18 cellular contexts compared by ENCODE assay signal in the genomic region with DNA sequence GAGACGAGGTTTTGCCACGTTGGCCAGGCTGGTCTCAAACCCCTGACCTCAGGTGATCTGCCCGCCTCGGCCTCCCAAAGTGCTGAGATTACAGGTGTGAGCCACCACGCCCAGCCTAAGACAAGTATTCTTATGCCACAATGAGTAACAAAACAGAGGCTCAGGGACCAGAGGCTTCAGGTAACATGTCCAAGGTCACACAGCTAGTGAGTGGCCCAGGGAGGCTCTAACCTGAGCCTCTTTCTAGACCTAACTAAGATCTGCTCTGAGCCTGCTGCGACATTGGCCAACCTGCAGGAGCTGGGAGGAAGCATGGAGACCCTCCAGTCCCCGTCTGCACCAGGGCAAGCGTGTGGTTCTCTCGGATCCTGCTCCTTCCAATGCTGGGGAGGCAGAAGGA.
DNase-seq lines count a peak whose midpoint lies in the region; ATAC-seq and TF ChIP-seq lines count a peak whose summit lies in the region.
"Had no signal": no experiment of that assay in that cellular context is flagged by ENCODE, and none has a peak within 500 bp of the region (broad histone marks: within the 10 kb centered on the region; RNA-seq: fewer than 3 reads in every experiment).

No MANE protein-coding gene starts in this region.

- H3K9me3 ChIP-seq in OCI-LY1 (ENCODE audit: low read length) (no peaks in the 10 kb centered on the region), esophagus (ENCODE audit: control insufficient read depth in 2 of 2, insufficient read depth in 1 of 2, low read depth in 1 of 2, low read length in 1 of 2) (no peaks in the 10 kb centered on the region), thymus (ENCODE audit: control insufficient read depth) (no peaks in the 10 kb centered on the region)

- CTCF ChIA-PET in T-cell (lab: Charles Lee): no interaction called here

- H3K27me3 Mint-ChIP-seq in nephron (ENCODE audit: low read depth): peaks cover 3% of the 10 kb centered on the region
- H3K27me3 Mint-ChIP-seq in T-cell: no peaks in the 10 kb centered on the region
- H3K27me3 Mint-ChIP-seq: activated naive CD8-positive, alpha-beta T cell treated with anti-CD3 and anti-CD28 coated beads, Interleukin-2, amount 10 ng/mL, durations not matched to agents 7 days and 5 days; stimulated activated naive CD8-positive, alpha-beta T cell treated with anti-CD3 and anti-CD28 coated beads, Interleukin-15, amount 100 ng/mL, for 72 hours had no signal

- H3K36me3 ChIP-seq in OCI-LY1 (ENCODE audit: insufficient read depth, low read length) (peaks cover 5% of the 10 kb centered on the region; the same call in 1 of the 2 replicates), esophagus (ENCODE audit: control insufficient read depth in 2 of 2, insufficient read depth in 2 of 2, low read length in 1 of 2) (no peaks in the 10 kb centered on the region), thymus (ENCODE audit: control insufficient read depth, insufficient read depth) (no peaks in the 10 kb centered on the region)

- H2AFZ ChIP-seq in OCI-LY1 (ENCODE audit: low read length): no peak overlapping the region

- H3K4me2 ChIP-seq in OCI-LY1 (ENCODE audit: low read length): peak overlapping the region; percentile 59

- H3K27ac ChIP-seq in OCI-LY1 (ENCODE audit: low read depth, low read length, poor library complexity, severe bottlenecking): peak overlapping the region; percentile 87
- H3K27ac ChIP-seq in esophagus (ENCODE audit: low read depth in 2 of 2, low read length in 1 of 2): peak overlapping the region; percentile 54 to 70
- H3K27ac ChIP-seq in thymus (ENCODE audit: low read depth): peak overlapping the region; percentile 75
- H3K27ac ChIP-seq: epithelial cell of prostate had no signal

- H3K9me2 ChIP-seq in OCI-LY1 (ENCODE audit: low read depth, low read length): no peaks in the 10 kb centered on the region

- H3K36me3 Mint-ChIP-seq in nephron (ENCODE audit: low read depth) (peaks cover under 1% of the 10 kb centered on the region), T-cell (peaks cover 17% of the 10 kb centered on the region)

- H3K9ac ChIP-seq in OCI-LY1 (ENCODE audit: low read length): peak overlapping the region; percentile 52; the same call in 1 of the 2 replicates

- no peaks in the 10 kb centered on the region for H4K20me1 ChIP-seq in OCI-LY1 (ENCODE audit: insufficient read depth, low read length)

- no peak for DNase-seq in T-cell
- DNase-seq: activated naive CD8-positive, alpha-beta T cell treated with anti-CD3 and anti-CD28 coated beads, Interleukin-2, amount 10 ng/mL, durations not matched to agents 7 days and 5 days; activated T-cell treated with anti-CD3 and anti-CD28 coated beads for 4 hours; C1 segment of cervical spinal cord; DMS79 treated with DMSO at 0.1 percent for 48 hours; HCEC 1CT; NCI-H1694 treated with DMSO at 0.1 percent for 48 hours; RPMI8226; stimulated activated naive CD8-positive, alpha-beta T cell treated with anti-CD3 and anti-CD28 coated beads, Interleukin-15, amount 100 ng/mL, for 72 hours had no signal

- POLR2A ChIA-PET in T-cell (lab: Charles Lee): no interaction called here

- H3K4me3 ChIP-seq in OCI-LY1 (ENCODE audit: low read depth, low read length, poor library complexity, severe bottlenecking) (peak overlapping the region; percentile 7), esophagus (ENCODE audit: low read depth in 1 of 2, low read length in 2 of 2) (no peak overlapping the region), thymus (ENCODE audit: low read length) (no peak overlapping the region)

- peaks cover 5% of the 10 kb centered on the region; the same call in 1 of the 2 replicates for H3F3A ChIP-seq in OCI-LY1 (ENCODE audit: insufficient read depth, low read length)

- ATAC-seq in T-cell (replicated peaks in 1 of 4): no peak
- no peak for ATAC-seq in HG02973 (IDR thresholded peaks at IDR 0.05; ENCODE audit: unreplicated experiment)
- ATAC-seq in GM21576 (IDR thresholded peaks at IDR 0.05; ENCODE audit: unreplicated experiment): no peak
- ATAC-seq in GM19351 (IDR thresholded peaks at IDR 0.05; ENCODE audit: unreplicated experiment): no peak
- ATAC-seq: stimulated activated naive CD8-positive, alpha-beta T cell treated with anti-CD3 and anti-CD28 coated beads, Interleukin-15, amount 100 ng/mL, for 72 hours had no signal

- TF ChIP-seq CTCF in OCI-LY1 (IDR thresholded peaks at IDR 0.05; ENCODE audit: low read length) (no peak), nephron (IDR thresholded peaks at IDR 0.05; ENCODE audit: unreplicated experiment in 3 of 3) (no peak)

- H3K9me3 Mint-ChIP-seq in nephron (no peaks in the 10 kb centered on the region), T-cell (no peaks in the 10 kb centered on the region)
- H3K9me3 Mint-ChIP-seq: activated naive CD8-positive, alpha-beta T cell treated with anti-CD3 and anti-CD28 coated beads, Interleukin-2, amount 10 ng/mL, durations not matched to agents 7 days and 5 days; T-helper 1 cell treated with Interleukin-12 subunit alpha and Interleukin-12 subunit beta and Interleukin-4 antibody, amounts not matched to agents 30 μg/mL and 1 μg/mL, for 36 hours had no signal

- H3K4me1 ChIP-seq in OCI-LY1 (ENCODE audit: insufficient read depth, low read length, severe bottlenecking): peaks cover 83% of the 10 kb centered on the region
- H3K4me1 ChIP-seq in esophagus (ENCODE audit: control insufficient read depth in 2 of 2, insufficient read depth in 2 of 2, low read length in 1 of 2): peaks cover 4 to 6% of the 10 kb centered on the region in 2 donors
- H3K4me1 ChIP-seq in thymus (ENCODE audit: control insufficient read depth, insufficient read depth, low read length): peaks cover 16% of the 10 kb centered on the region

- H3K27me3 ChIP-seq in OCI-LY1 (ENCODE audit: insufficient read depth, low read length) (no peaks in the 10 kb centered on the region), esophagus (ENCODE audit: control insufficient read depth in 1 of 2, insufficient read depth in 2 of 2, low read length in 2 of 2) (no peaks in the 10 kb centered on the region), thymus (ENCODE audit: control insufficient read depth, insufficient read depth) (no peaks in the 10 kb centered on the region)

- H3K27ac Mint-ChIP-seq in nephron: peak overlapping the region; percentile 74 to 89 (median 88)
- H3K27ac Mint-ChIP-seq in T-cell: no peak overlapping the region
- H3K27ac Mint-ChIP-seq: activated naive CD8-positive, alpha-beta T cell treated with anti-CD3 and anti-CD28 coated beads, Interleukin-2, amount 10 ng/mL, durations not matched to agents 7 days and 5 days; T-helper 1 cell treated with Interleukin-12 subunit alpha and Interleukin-12 subunit beta and Interleukin-4 antibody, amounts not matched to agents 30 μg/mL and 1 μg/mL, for 36 hours had no signal

- H3K4me1 Mint-ChIP-seq in nephron (peaks cover 57% of the 10 kb centered on the region), T-cell (peaks cover 42 to 56% (median 47%) of the 10 kb centered on the region in 3 donors)

- no peak overlapping the region for H3K4me3 Mint-ChIP-seq in nephron
- no peak overlapping the region for H3K4me3 Mint-ChIP-seq in T-cell
- H3K4me3 Mint-ChIP-seq: activated naive CD8-positive, alpha-beta T cell treated with anti-CD3 and anti-CD28 coated beads, Interleukin-2, amount 10 ng/mL, durations not matched to agents 7 days and 5 days; stimulated activated naive CD8-positive, alpha-beta T cell treated with anti-CD3 and anti-CD28 coated beads, Interleukin-15, amount 100 ng/mL, for 72 hours; T-helper 1 cell treated with Interleukin-12 subunit alpha and Interleukin-12 subunit beta and Interleukin-4 antibody, amounts not matched to agents 30 μg/mL and 1 μg/mL, for 36 hours had no signal

- WGBS in esophagus, 2 donors: 75 to 87% methylated on average over 9 of the region's 9 CpGs
- 98% methylated on average over 9 of the region's 9 CpGs for WGBS in thymus

- no peaks in the 10 kb centered on the region for H3K79me2 ChIP-seq in OCI-LY1 (ENCODE audit: insufficient read depth, low read length)

Comparison
In these comparisons a context has a peak if more than half of its experiments do, and no peak if none do; other contexts are left out.
1. H3K27ac Mint-ChIP-seq: peak in nephron (3 of 3); none in T-cell (0 of 2).
2. Peak in every context shown above with its lines, with median percentiles within 50 percentile points of each other: H3K27ac ChIP-seq.